ENCODE assay signal across 1 cellular context in the genomic region with DNA sequence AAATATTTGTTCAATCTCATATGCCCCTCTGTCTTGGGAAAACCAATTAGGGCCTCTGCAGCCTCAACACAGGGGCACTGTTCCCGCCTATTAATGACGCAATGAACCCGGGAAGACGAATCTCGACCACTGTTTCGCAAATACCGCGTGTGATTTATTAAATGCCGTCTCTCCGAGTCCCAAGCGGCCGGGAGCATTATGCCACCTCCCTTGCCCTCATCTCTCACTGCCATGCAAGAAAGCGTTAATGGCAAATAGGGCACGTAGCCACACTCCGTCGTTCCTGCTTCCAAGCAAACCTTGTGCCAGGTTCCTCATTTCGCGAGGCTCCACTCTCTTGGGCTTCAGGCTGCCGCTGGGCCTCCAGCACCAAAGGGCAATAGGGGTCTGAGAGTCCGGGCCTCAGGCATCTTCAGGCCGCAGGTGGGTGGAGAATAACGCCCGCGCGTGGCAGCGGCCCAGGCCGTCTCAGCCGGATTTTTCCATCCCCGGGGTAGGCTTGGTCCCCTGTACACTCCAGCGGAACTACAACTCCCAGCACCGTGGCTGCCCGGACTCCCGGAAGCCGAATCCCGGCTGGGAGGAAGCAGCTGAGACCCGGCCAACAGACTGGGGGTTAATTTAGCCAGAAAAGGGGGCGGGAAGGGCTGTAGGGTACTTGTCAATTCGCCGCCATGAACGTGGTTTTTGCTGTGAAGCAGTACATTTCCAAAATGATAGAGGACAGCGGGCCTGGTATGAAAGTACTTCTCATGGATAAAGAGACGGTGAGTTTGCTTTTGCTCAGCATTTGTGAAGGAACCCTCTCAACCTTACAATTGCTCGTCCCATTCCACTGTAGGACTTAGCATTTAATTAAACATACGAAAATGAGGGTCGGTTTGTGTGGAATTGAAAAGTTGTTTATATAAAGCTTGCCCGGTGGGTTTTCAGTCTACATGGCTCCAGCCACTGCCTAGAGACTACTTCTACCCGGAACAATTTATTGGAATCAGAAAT.
TF ChIP-seq lines count a peak whose summit lies in the region.

A gene with protein sequence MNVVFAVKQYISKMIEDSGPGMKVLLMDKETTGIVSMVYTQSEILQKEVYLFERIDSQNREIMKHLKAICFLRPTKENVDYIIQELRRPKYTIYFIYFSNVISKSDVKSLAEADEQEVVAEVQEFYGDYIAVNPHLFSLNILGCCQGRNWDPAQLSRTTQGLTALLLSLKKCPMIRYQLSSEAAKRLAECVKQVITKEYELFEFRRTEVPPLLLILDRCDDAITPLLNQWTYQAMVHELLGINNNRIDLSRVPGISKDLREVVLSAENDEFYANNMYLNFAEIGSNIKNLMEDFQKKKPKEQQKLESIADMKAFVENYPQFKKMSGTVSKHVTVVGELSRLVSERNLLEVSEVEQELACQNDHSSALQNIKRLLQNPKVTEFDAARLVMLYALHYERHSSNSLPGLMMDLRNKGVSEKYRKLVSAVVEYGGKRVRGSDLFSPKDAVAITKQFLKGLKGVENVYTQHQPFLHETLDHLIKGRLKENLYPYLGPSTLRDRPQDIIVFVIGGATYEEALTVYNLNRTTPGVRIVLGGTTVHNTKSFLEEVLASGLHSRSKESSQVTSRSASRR (plus strand): TSS at position 593 of the 999 bp plus-strand sequence. CDS start 82 bp downstream, at position 675.

TF ChIP-seq in HepG2, 621 proteins besides CTCF, POLR2A, EP300 and RAD21 (continued from another document and continues in another):
- TF ChIP-seq ZNF703 (CRISPR knock-in tag; IDR thresholded peaks at IDR 0.05; ENCODE audit: borderline replicate concordance) (0 out of 2 replicates have a peak, but pooled peaks have one; percentile 59), KDM6A (CRISPR knock-in tag; IDR thresholded peaks at IDR 0.05; ENCODE audit: low read depth) (no peak), HDAC1 (CRISPR knock-in tag; IDR thresholded peaks at IDR 0.05) (peak; percentile 88), ZNF17 (CRISPR knock-in tag; IDR thresholded peaks at IDR 0.05) (peak; percentile 69; the same call in 1 of the 2 replicates), ZMYM4 (CRISPR knock-in tag; IDR thresholded peaks at IDR 0.05) (peak; percentile 74), ZSCAN12 (CRISPR knock-in tag; IDR thresholded peaks at IDR 0.05) (no peak), YEATS2 (CRISPR knock-in tag; IDR thresholded peaks at IDR 0.05; ENCODE audit: borderline replicate concordance) (peak; percentile 68), SP1 (IDR thresholded peaks at IDR 0.05) (no peak), SP1 (CRISPR knock-in tag; IDR thresholded peaks at IDR 0.05) (peak; percentile 50; the same call in 1 of the 2 replicates), PHF21A (CRISPR knock-in tag; IDR thresholded peaks at IDR 0.05) (peak; percentile 84), HOXA3 (CRISPR knock-in tag; IDR thresholded peaks at IDR 0.05) (peak; percentile 66), ZFP37 (CRISPR knock-in tag; IDR thresholded peaks at IDR 0.05; ENCODE audit: borderline replicate concordance) (no peak), PPARG (CRISPR knock-in tag; conservative IDR thresholded peaks at IDR 0.05) (no peak; the same call in 1 of the 2 replicates), RFX5 (IDR thresholded peaks at IDR 0.05; ENCODE audit: low read depth, low read length) (no peak), KLF15 (CRISPR knock-in tag; IDR thresholded peaks at IDR 0.05; ENCODE audit: borderline replicate concordance) (no peak), ZNF430 (CRISPR knock-in tag; IDR thresholded peaks at IDR 0.05) (peak; percentile 86), ZNF20 (CRISPR knock-in tag; IDR thresholded peaks at IDR 0.05) (peak; percentile 91; the same call in 1 of the 2 replicates), NCOA1 (CRISPR knock-in tag; IDR thresholded peaks at IDR 0.05) (0 out of 2 replicates have a peak, but pooled peaks have one; percentile 66), ZNF180 (CRISPR knock-in tag; IDR thresholded peaks at IDR 0.05; ENCODE audit: borderline replicate concordance, low read depth) (no peak), ZNF773 (CRISPR knock-in tag; IDR thresholded peaks at IDR 0.05; ENCODE audit: borderline replicate concordance) (0 out of 2 replicates have a peak, but pooled peaks have one; percentile 2), SP5 (CRISPR knock-in tag; IDR thresholded peaks at IDR 0.05; ENCODE audit: borderline replicate concordance, low read depth) (peak; percentile 40), RXRB (CRISPR knock-in tag; IDR thresholded peaks at IDR 0.05; ENCODE audit: borderline replicate concordance) (peak; percentile 8; the same call in 1 of the 2 replicates), GATAD1 (CRISPR knock-in tag; IDR thresholded peaks at IDR 0.05) (peak; percentile 91), ZBTB8A (CRISPR knock-in tag; IDR thresholded peaks at IDR 0.05; ENCODE audit: borderline replicate concordance, low read depth) (no peak), JUN (CRISPR knock-in tag; IDR thresholded peaks at IDR 0.05) (0 out of 2 replicates have a peak, but pooled peaks have one; percentile 40), ZEB1 (IDR thresholded peaks at IDR 0.05; ENCODE audit: insufficient replicate concordance, low read depth) (no peak), SP2 (CRISPR knock-in tag; IDR thresholded peaks at IDR 0.05) (peak; percentile 66; the same call in 1 of the 2 replicates), ARNT (IDR thresholded peaks at IDR 0.05) (no peak), HOXA5 (CRISPR knock-in tag; IDR thresholded peaks at IDR 0.05) (peak; percentile 11; the same call in 1 of the 2 replicates), GATA4 (IDR thresholded peaks at IDR 0.05; ENCODE audit: borderline replicate concordance, low read depth) (0 out of 2 replicates have a peak, but pooled peaks have one; percentile 20), ZNF235 (CRISPR knock-in tag; IDR thresholded peaks at IDR 0.05; ENCODE audit: borderline replicate concordance) (peak; percentile 32; the same call in 1 of the 2 replicates), TAF15 (IDR thresholded peaks at IDR 0.05; ENCODE audit: low read depth, low read length, poor library complexity, severe bottlenecking) (peak; percentile 28), TOPORS (CRISPR knock-in tag; IDR thresholded peaks at IDR 0.05) (peak; percentile 93; the same call in 1 of the 2 replicates), GZF1 (CRISPR knock-in tag; IDR thresholded peaks at IDR 0.05) (no peak), MAZ (IDR thresholded peaks at IDR 0.05; ENCODE audit: borderline replicate concordance, low read depth, low read length) (peak; percentile 45; the same call in 1 of the 2 replicates), MAZ (CRISPR knock-in tag; IDR thresholded peaks at IDR 0.05; ENCODE audit: low read depth) (peak; percentile 7; the same call in 1 of the 2 replicates), ZNF746 (CRISPR knock-in tag; IDR thresholded peaks at IDR 0.05) (peak; percentile 66; the same call in 1 of the 2 replicates), BORCS8-MEF2B (CRISPR knock-in tag; IDR thresholded peaks at IDR 0.05) (peak; percentile 72), ZNF343 (CRISPR knock-in tag; IDR thresholded peaks at IDR 0.05) (no peak), ZNF326 (CRISPR knock-in tag; IDR thresholded peaks at IDR 0.05; ENCODE audit: borderline replicate concordance) (no peak), IKZF4 (CRISPR knock-in tag; IDR thresholded peaks at IDR 0.05; ENCODE audit: borderline replicate concordance, low read depth, not compliant biosample characterization) (peak; percentile 55), ZNF136 (CRISPR knock-in tag; IDR thresholded peaks at IDR 0.05; ENCODE audit: low read depth) (no peak), ZNF143 (CRISPR knock-in tag; IDR thresholded peaks at IDR 0.05) (peak; percentile 89), ZSCAN9 (CRISPR knock-in tag; IDR thresholded peaks at IDR 0.05; ENCODE audit: borderline replicate concordance) (no peak; the same call in 1 of the 2 replicates), HOXA7 (CRISPR knock-in tag; IDR thresholded peaks at IDR 0.05) (no peak), CAMTA2 (CRISPR knock-in tag; IDR thresholded peaks at IDR 0.05; ENCODE audit: borderline replicate concordance) (peak; percentile 64; the same call in 1 of the 2 replicates), NR2F2 (IDR thresholded peaks at IDR 0.05; ENCODE audit: borderline replicate concordance, low read depth) (peak; percentile 38; the same call in 1 of the 2 replicates), PRPF4 (IDR thresholded peaks at IDR 0.05; ENCODE audit: low read depth, low read length, poor library complexity, severe bottlenecking) (no peak), ZNF567 (CRISPR knock-in tag; IDR thresholded peaks at IDR 0.05; ENCODE audit: borderline replicate concordance) (0 out of 2 replicates have a peak, but pooled peaks have one; percentile 0), PAWR (CRISPR knock-in tag; IDR thresholded peaks at IDR 0.05; ENCODE audit: borderline replicate concordance) (no peak), CHD2 (IDR thresholded peaks at IDR 0.05; ENCODE audit: low read depth, low read length) (no peak), NR1H2 (CRISPR knock-in tag; IDR thresholded peaks at IDR 0.05; ENCODE audit: borderline replicate concordance, low read depth) (no peak), ZNF615 (CRISPR knock-in tag; IDR thresholded peaks at IDR 0.05; ENCODE audit: borderline replicate concordance) (peak; percentile 86; the same call in 1 of the 2 replicates), TEAD2 (CRISPR knock-in tag; IDR thresholded peaks at IDR 0.05) (no peak), ZFP90 (CRISPR knock-in tag; IDR thresholded peaks at IDR 0.05; ENCODE audit: borderline replicate concordance) (peak; percentile 41; the same call in 1 of the 2 replicates), SMAD9 (CRISPR knock-in tag; IDR thresholded peaks at IDR 0.05) (0 out of 2 replicates have a peak, but pooled peaks have one; percentile 30), XRCC5 (optimal IDR thresholded peaks at IDR 0.05; ENCODE audit: low read length) (peak; percentile 91)
- TF ChIP-seq, protein P1, sequence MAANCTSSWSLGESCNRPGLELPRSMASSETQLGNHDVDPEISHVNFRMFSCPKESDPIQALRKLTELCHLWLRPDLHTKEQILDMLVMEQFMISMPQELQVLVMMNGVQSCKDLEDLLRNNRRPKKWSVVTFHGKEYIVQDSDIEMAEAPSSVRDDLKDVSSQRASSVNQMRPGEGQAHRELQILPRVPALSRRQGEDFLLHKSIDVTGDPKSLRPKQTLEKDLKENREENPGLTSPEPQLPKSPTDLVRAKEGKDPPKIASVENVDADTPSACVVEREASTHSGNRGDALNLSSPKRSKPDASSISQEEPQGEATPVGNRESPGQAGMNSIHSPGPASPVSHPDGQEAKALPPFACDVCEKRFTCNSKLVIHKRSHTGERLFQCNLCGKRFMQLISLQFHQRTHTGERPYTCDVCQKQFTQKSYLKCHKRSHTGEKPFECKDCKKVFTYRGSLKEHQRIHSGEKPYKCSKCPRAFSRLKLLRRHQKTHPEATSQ (CRISPR knock-in tag; IDR thresholded peaks at IDR 0.05; ENCODE audit: borderline replicate concordance) = peak; percentile 89
- TF ChIP-seq, protein P2, sequence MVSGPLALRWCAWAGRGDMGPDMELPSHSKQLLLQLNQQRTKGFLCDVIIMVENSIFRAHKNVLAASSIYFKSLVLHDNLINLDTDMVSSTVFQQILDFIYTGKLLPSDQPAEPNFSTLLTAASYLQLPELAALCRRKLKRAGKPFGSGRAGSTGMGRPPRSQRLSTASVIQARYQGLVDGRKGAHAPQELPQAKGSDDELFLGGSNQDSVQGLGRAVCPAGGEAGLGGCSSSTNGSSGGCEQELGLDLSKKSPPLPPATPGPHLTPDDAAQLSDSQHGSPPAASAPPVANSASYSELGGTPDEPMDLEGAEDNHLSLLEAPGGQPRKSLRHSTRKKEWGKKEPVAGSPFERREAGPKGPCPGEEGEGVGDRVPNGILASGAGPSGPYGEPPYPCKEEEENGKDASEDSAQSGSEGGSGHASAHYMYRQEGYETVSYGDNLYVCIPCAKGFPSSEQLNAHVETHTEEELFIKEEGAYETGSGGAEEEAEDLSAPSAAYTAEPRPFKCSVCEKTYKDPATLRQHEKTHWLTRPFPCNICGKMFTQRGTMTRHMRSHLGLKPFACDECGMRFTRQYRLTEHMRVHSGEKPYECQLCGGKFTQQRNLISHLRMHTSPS (CRISPR knock-in tag; IDR thresholded peaks at IDR 0.05; ENCODE audit: low read depth) = peak; percentile 47; the same call in 1 of the 2 replicates
- TF ChIP-seq, protein P3, sequence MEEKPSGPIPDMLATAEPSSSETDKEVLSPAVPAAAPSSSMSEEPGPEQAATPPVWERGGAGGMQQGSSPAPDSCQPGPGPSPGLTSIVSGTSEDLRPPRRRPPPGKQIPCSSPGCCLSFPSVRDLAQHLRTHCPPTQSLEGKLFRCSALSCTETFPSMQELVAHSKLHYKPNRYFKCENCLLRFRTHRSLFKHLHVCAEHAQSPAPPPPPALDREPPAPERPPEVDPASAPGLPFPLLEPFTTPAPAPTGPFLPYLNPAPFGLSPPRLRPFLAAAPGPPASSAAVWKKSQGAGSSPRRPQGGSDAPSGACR (CRISPR knock-in tag; IDR thresholded peaks at IDR 0.05) = peak; percentile 49; the same call in 1 of the 2 replicates
- TF ChIP-seq, protein P4, sequence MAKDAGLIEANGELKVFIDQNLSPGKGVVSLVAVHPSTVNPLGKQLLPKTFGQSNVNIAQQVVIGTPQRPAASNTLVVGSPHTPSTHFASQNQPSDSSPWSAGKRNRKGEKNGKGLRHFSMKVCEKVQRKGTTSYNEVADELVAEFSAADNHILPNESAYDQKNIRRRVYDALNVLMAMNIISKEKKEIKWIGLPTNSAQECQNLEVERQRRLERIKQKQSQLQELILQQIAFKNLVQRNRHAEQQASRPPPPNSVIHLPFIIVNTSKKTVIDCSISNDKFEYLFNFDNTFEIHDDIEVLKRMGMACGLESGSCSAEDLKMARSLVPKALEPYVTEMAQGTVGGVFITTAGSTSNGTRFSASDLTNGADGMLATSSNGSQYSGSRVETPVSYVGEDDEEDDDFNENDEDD (CRISPR knock-in tag; IDR thresholded peaks at IDR 0.05; ENCODE audit: borderline replicate concordance) = peak; percentile 84; the same call in 1 of the 2 replicates
- TF ChIP-seq, protein P5, sequence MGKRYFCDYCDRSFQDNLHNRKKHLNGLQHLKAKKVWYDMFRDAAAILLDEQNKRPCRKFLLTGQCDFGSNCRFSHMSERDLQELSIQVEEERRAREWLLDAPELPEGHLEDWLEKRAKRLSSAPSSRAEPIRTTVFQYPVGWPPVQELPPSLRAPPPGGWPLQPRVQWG (CRISPR knock-in tag; IDR thresholded peaks at IDR 0.05; ENCODE audit: borderline replicate concordance, low read depth) = no peak
- TF ChIP-seq, protein P6, sequence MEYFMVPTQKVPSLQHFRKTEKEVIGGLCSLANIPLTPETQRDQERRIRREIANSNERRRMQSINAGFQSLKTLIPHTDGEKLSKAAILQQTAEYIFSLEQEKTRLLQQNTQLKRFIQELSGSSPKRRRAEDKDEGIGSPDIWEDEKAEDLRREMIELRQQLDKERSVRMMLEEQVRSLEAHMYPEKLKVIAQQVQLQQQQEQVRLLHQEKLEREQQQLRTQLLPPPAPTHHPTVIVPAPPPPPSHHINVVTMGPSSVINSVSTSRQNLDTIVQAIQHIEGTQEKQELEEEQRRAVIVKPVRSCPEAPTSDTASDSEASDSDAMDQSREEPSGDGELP (IDR thresholded peaks at IDR 0.05; ENCODE audit: borderline replicate concordance, low read depth) = peak; percentile 99
- TF ChIP-seq, protein P7, sequence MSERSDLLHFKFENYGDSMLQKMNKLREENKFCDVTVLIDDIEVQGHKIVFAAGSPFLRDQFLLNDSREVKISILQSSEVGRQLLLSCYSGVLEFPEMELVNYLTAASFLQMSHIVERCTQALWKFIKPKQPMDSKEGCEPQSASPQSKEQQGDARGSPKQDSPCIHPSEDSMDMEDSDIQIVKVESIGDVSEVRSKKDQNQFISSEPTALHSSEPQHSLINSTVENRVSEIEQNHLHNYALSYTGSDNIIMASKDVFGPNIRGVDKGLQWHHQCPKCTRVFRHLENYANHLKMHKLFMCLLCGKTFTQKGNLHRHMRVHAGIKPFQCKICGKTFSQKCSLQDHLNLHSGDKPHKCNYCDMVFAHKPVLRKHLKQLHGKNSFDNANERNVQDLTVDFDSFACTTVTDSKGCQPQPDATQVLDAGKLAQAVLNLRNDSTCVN (CRISPR knock-in tag; IDR thresholded peaks at IDR 0.05; ENCODE audit: borderline replicate concordance) = peak; percentile 28; the same call in 1 of the 2 replicates
